ENCODE assay signal across 8 cellular contexts in genomic region chr5:55232194-55232984, GRCh38. TPM values are rescaled to one million over a fixed set of nuclear protein-coding genes. Genes with fewer than 3 reads are reported as not detected.
A peak's percentile ranks its signal among the peaks of the same experiment; 100 is the strongest.
DNase-seq lines count a peak whose midpoint lies in the region; ATAC-seq and TF ChIP-seq lines count a peak whose summit lies in the region.

No MANE protein-coding gene starts in this region.

- intact Hi-C loops in naive thymus-derived CD4-positive, alpha-beta T cell (cut with micrococcal nuclease), result loop anchor here (1.0 to 5.0 kb wide), 5 partner anchors 9 to 920 kb away; partner anchors contain the start of genes ARL15 (in 1 of the 2), CDC20B (in 1 of the 2), DHX29 (in 1 of the 2) and MTREX (in 1 of the 2)

- H3K27me3 ChIP-seq in DND-41 (ENCODE audit: insufficient read depth, low read length, poor library complexity), result peaks cover 53% of the 10 kb centered on the region
- H3K27me3 ChIP-seq in SU-DHL-6 (ENCODE audit: low read length), result no peaks in the 10 kb centered on the region
- H3K27me3 ChIP-seq in naive thymus-derived CD4-positive, alpha-beta T cell (ENCODE audit: control insufficient read depth in 2 of 2, insufficient read depth in 2 of 2, low read length in 2 of 2), result peaks cover 17 to 36% of the 10 kb centered on the region in 2 donors

- H3K9ac ChIP-seq in DND-41 (ENCODE audit: low read depth, low read length), result no peak overlapping the region
- H3K9ac ChIP-seq in SU-DHL-6 (ENCODE audit: low read length), result peak overlapping the region; percentile 62

- ATAC-seq in DND-41 (ENCODE audit: insufficient read depth, low read depth) (no peak), HG02678 (IDR thresholded peaks at IDR 0.05; ENCODE audit: unreplicated experiment) (peak; percentile 16), GM18502 (IDR thresholded peaks at IDR 0.05; ENCODE audit: poor library complexity, unreplicated experiment) (no peak), HG03457 (IDR thresholded peaks at IDR 0.05; ENCODE audit: unreplicated experiment) (no peak)
- no peak for ATAC-seq in naive thymus-derived CD4-positive, alpha-beta T cell

- H3K9me3 ChIP-seq in DND-41 (ENCODE audit: insufficient read depth, low read length, severe bottlenecking) (no peaks in the 10 kb centered on the region), SU-DHL-6 (ENCODE audit: insufficient read depth, low read length) (no peaks in the 10 kb centered on the region)
- H3K9me3 ChIP-seq in naive thymus-derived CD4-positive, alpha-beta T cell (ENCODE audit: control insufficient read depth in 2 of 3, low read length in 3 of 3), result no peaks in the 10 kb centered on the region

- H2AFZ ChIP-seq in DND-41 (ENCODE audit: low read depth, low read length) (no peak overlapping the region), SU-DHL-6 (ENCODE audit: low read depth, low read length, severe bottlenecking) (peak overlapping the region; percentile 85)

- peaks cover 0 to 5% (median 0%) of the 10 kb centered on the region in 5 donors for H3K36me3 Mint-ChIP-seq in naive thymus-derived CD4-positive, alpha-beta T cell

- H4K20me1 ChIP-seq in DND-41 (ENCODE audit: insufficient read depth, low read length) (peaks cover 6% of the 10 kb centered on the region), SU-DHL-6 (ENCODE audit: low read depth, low read length) (no peaks in the 10 kb centered on the region)

- CTCF ChIA-PET in naive thymus-derived CD4-positive, alpha-beta T cell (lab: Charles Lee), result interaction anchor here (0.6 to 2.0 kb wide), 3 partner anchors 61 to 479 kb away, joined by 3 to 7 read pairs (median 5); no protein-coding TSS in a partner anchor

- no peak for DNase-seq in DND-41
- DNase-seq in epithelial cell of esophagus (ENCODE audit: low read depth), result peak; percentile 76
- DNase-seq in naive thymus-derived CD4-positive, alpha-beta T cell, result peak in 1 of 9 donors; percentile 44
- DNase-seq in hepatic stellate cell (ENCODE audit: low spot score), result no peak

- H3K9me3 Mint-ChIP-seq in naive thymus-derived CD4-positive, alpha-beta T cell, result no peaks in the 10 kb centered on the region

- peaks cover 24 to 54% (median 36%) of the 10 kb centered on the region in 7 donors for H3K4me1 Mint-ChIP-seq in naive thymus-derived CD4-positive, alpha-beta T cell

- H3K4me3 Mint-ChIP-seq in naive thymus-derived CD4-positive, alpha-beta T cell, result peak overlapping the region; percentile 77 to 94 (median 86)

- no peaks in the 10 kb centered on the region for H3K79me2 ChIP-seq in DND-41 (ENCODE audit: insufficient read depth, low read length)
- no peaks in the 10 kb centered on the region for H3K79me2 ChIP-seq in SU-DHL-6 (ENCODE audit: insufficient read depth, low read length)

- H3K27ac Mint-ChIP-seq in naive thymus-derived CD4-positive, alpha-beta T cell, result peak overlapping the region in 2 of 9 donors; percentile 25 to 58

- no peaks in the 10 kb centered on the region for H3F3A ChIP-seq in SU-DHL-6 (ENCODE audit: insufficient read depth)

- no peaks in the 10 kb centered on the region for H3K9me2 ChIP-seq in SU-DHL-6 (replicated peaks; ENCODE audit: insufficient read depth, low read length)

- H3K4me2 ChIP-seq in DND-41 (ENCODE audit: insufficient read depth, low read length), result peak overlapping the region; percentile 67
- peak overlapping the region; percentile 74 for H3K4me2 ChIP-seq in SU-DHL-6 (ENCODE audit: low read depth, low read length, poor library complexity, severe bottlenecking)

- peaks cover 17% of the 10 kb centered on the region for H3K4me1 ChIP-seq in DND-41 (ENCODE audit: insufficient read depth, low read length)
- peaks cover 26 to 31% of the 10 kb centered on the region in 2 donors for H3K4me1 ChIP-seq in naive thymus-derived CD4-positive, alpha-beta T cell (ENCODE audit: control insufficient read depth in 2 of 2, insufficient read depth in 2 of 2, low read length in 2 of 2)

- peak overlapping the region in 1 of 2 experiments; percentile 49; a peak in 2 of 4 replicates for H3K4me3 ChIP-seq in DND-41 (ENCODE audit: low read depth in 1 of 2, low read length in 2 of 2)
- peak overlapping the region; percentile 54 for H3K4me3 ChIP-seq in SU-DHL-6 (ENCODE audit: insufficient read depth, low read length, poor library complexity, severe bottlenecking)
- H3K4me3 ChIP-seq in epithelial cell of esophagus (ENCODE audit: low read length), result peak overlapping the region; percentile 71
- peak overlapping the region; percentile 59 for H3K4me3 ChIP-seq in naive thymus-derived CD4-positive, alpha-beta T cell (ENCODE audit: low read length)

- TF ChIP-seq CTCF in DND-41 (IDR thresholded peaks at IDR 0.05; ENCODE audit: borderline replicate concordance, extremely low read depth, low read length, poor library complexity, severe bottlenecking), result no peak
- TF ChIP-seq CTCF in SU-DHL-6 (IDR thresholded peaks at IDR 0.05; ENCODE audit: insufficient read depth, low read length, poor library complexity, severe bottlenecking), result no peak
- no peak for TF ChIP-seq CTCF in epithelial cell of esophagus (IDR thresholded peaks at IDR 0.05; ENCODE audit: insufficient read depth, low read depth, low read length, missing control alignments)

- no peaks in the 10 kb centered on the region for H3K36me3 ChIP-seq in DND-41 (ENCODE audit: insufficient read depth, low read length)
- H3K36me3 ChIP-seq in SU-DHL-6 (ENCODE audit: low read length), result no peaks in the 10 kb centered on the region
- H3K36me3 ChIP-seq in naive thymus-derived CD4-positive, alpha-beta T cell (ENCODE audit: control insufficient read depth in 2 of 3, insufficient read depth in 3 of 3, low read length in 3 of 3), result no peaks in the 10 kb centered on the region

- peaks cover 78 to 88% (median 84%) of the 10 kb centered on the region in 5 donors for H3K27me3 Mint-ChIP-seq in naive thymus-derived CD4-positive, alpha-beta T cell

- POLR2A ChIA-PET in naive thymus-derived CD4-positive, alpha-beta T cell (lab: Charles Lee), result no interaction called here

- no peak overlapping the region for H3K27ac ChIP-seq in DND-41 (ENCODE audit: low read length)
- H3K27ac ChIP-seq in SU-DHL-6 (ENCODE audit: low read depth, low read length), result no peak overlapping the region
- H3K27ac ChIP-seq in naive thymus-derived CD4-positive, alpha-beta T cell (ENCODE audit: low read depth, low read length), result no peak overlapping the region

RNA-seq across cellular contexts. Expression of gene CCNO, which starts 1.0 kb away (rescaled TPM):
- total RNA-seq in naive thymus-derived CD4-positive, alpha-beta T cell, result not detected
- not detected for polyA plus RNA-seq in naive thymus-derived CD4-positive, alpha-beta T cell

RNA-seq across cellular contexts. Expression of gene MCIDAS, which starts 5.3 kb away (rescaled TPM):
- not detected for total RNA-seq in naive thymus-derived CD4-positive, alpha-beta T cell
- not detected for polyA plus RNA-seq in naive thymus-derived CD4-positive, alpha-beta T cell

RNA-seq across cellular contexts. Expression of gene CDC20B, which starts 59.4 kb away (rescaled TPM):
- total RNA-seq in naive thymus-derived CD4-positive, alpha-beta T cell, result under 1 TPM in 1 of 5 experiments, not detected in 4; 0.44 TPM
- not detected for polyA plus RNA-seq in naive thymus-derived CD4-positive, alpha-beta T cell
